In the genomic region with DNA sequence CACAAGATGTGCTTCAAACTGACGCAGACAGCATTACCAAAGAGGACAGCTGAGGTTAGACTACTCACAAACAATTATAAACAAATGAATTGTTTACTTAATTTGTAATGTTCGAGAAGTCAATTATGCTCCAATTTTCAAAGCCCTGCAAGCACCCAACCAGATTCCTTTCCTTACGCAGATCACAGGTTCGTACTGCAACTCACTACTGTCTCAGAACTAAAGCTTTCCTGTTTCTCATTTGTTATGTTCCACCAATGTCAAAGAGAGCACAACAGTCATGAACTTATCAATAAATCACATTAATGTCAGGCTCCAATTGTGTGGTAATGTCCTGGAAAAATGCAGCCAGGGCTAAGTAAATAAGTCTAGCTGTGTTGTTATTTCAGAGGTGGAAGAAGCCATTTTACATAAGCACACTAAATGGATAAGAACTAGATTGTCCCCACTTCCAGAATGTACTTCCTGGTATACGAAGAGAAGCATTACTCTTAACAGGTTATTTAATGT, we compare ENCODE assay signal across 30 cellular contexts.
DNase-seq lines count a peak whose midpoint lies in the region; ATAC-seq and TF ChIP-seq lines count a peak whose summit lies in the region.
"Had no signal": no experiment of that assay in that cellular context is flagged by ENCODE, and none has a peak within 500 bp of the region (broad histone marks: within the 10 kb centered on the region; RNA-seq: fewer than 3 reads in every experiment).

No MANE protein-coding gene starts in this region.

- H2BK20ac ChIP-seq in H9 (ENCODE audit: low read depth, low read length, poor library complexity, severe bottlenecking) = no peak overlapping the region

- no peak overlapping the region for H3K4ac ChIP-seq in H9 (ENCODE audit: low read depth, low read length)

- H3K4me1 Mint-ChIP-seq in neural progenitor cell (no peaks in the 10 kb centered on the region), H9 (peaks cover 4 to 6% of the 10 kb centered on the region in 2 experiments; a peak in 3 of 4 replicates)
- H3K4me1 Mint-ChIP-seq: CD8-positive, alpha-beta memory T cell; nephron had no signal

- no peaks in the 10 kb centered on the region for H3K27me3 Mint-ChIP-seq in neural progenitor cell (ENCODE audit: insufficient read depth, low read depth)
- H3K27me3 Mint-ChIP-seq in H9 (ENCODE audit: low read depth) = no peaks in the 10 kb centered on the region
- H3K27me3 Mint-ChIP-seq: activated CD4-positive, alpha-beta memory T cell treated with anti-CD3 and anti-CD28 coated beads for 36 hours; CD8-positive, alpha-beta memory T cell had no signal

- no peak overlapping the region for H3K14ac ChIP-seq in H9 (ENCODE audit: insufficient read depth, low read length)

- no peak overlapping the region for H2BK12ac ChIP-seq in H9 (ENCODE audit: insufficient read length, low read depth, low read length)

- DNase-seq in DND-41 = no peak
- peak; percentile 72 for DNase-seq in NCI-H774 (lab: John Stamatoyannopoulos, UW)
- DNase-seq in fibroblast of gingiva (ENCODE audit: low read depth) = peak; percentile 2
- no peak for DNase-seq in neural progenitor cell (ENCODE audit: low spot score)
- DNase-seq in H9 = no peak
- no peak for DNase-seq in HuH-7 (ENCODE audit: low spot score)
- DNase-seq: activated CD4-positive, alpha-beta memory T cell treated with anti-CD3 and anti-CD28 coated beads for 36 hours; activated CD4-positive, CD25-positive, alpha-beta regulatory T cell treated with anti-CD3 and anti-CD28 coated beads, Interleukin-2, amount 50 U/mL, for 72 hours; activated naive CD4-positive, alpha-beta T cell treated with Interleukin-2 at 50 U/mL for 16 hours; BE2C; CD8-positive, alpha-beta memory T cell; central memory CD4-positive, alpha-beta T cell; cortex of kidney; DMS 273 treated with DMSO at 0.1 percent for 48 hours; gastrocnemius medialis; HFFc6; KBM-7; mammary epithelial cell; NCI-H1105; NCI-H2029 treated with DMSO at 0.1 percent for 48 hours; NCI-H524 treated with DMSO at 0.1 percent for 48 hours; pancreas; Peyer's patch; SIG-M5; stimulated activated naive CD4-positive, alpha-beta T cell treated with Interleukin-2 at 50 U/mL for 16 hours had no signal

- no peak overlapping the region for H3K4me2 ChIP-seq in DND-41 (ENCODE audit: insufficient read depth, low read length)
- no peak overlapping the region for H3K4me2 ChIP-seq in neural progenitor cell
- H3K4me2 ChIP-seq in H9 (ENCODE audit: insufficient read depth, insufficient read length, low read length) = no peak overlapping the region

- H2BK15ac ChIP-seq in H9 (ENCODE audit: low read depth, low read length) = no peak overlapping the region

- no peak overlapping the region for H2AK5ac ChIP-seq in H9 (ENCODE audit: insufficient read length, low read length)

- H3K36me3 Mint-ChIP-seq in neural progenitor cell (no peaks in the 10 kb centered on the region), H9 (ENCODE audit: insufficient read depth in 1 of 3, low read depth in 3 of 3) (no peaks in the 10 kb centered on the region)
- H3K36me3 Mint-ChIP-seq: activated CD4-positive, alpha-beta memory T cell treated with anti-CD3 and anti-CD28 coated beads for 36 hours; CD8-positive, alpha-beta memory T cell had no signal

- H3K79me2 ChIP-seq in DND-41 (ENCODE audit: insufficient read depth, low read length) (no peaks in the 10 kb centered on the region), neural progenitor cell (ENCODE audit: low read depth) (no peaks in the 10 kb centered on the region), H9 (ENCODE audit: insufficient read depth, low read length) (no peaks in the 10 kb centered on the region)

- H3K9ac ChIP-seq in DND-41 (ENCODE audit: low read depth, low read length) (no peak overlapping the region), neural progenitor cell (no peak overlapping the region), H9 (ENCODE audit: extremely low read depth, insufficient read length, low read length) (no peak overlapping the region)

- H3K18ac ChIP-seq in H9 (ENCODE audit: insufficient read length, low read depth, low read length) = no peak overlapping the region

- no CpG with 5 or more reads among the region's 5 CpGs for WGBS in H9 (ENCODE audit: extremely low coverage, insufficient read length, low lambda C conversion rate)

- H3K79me1 ChIP-seq in H9 (ENCODE audit: insufficient read depth, low read depth, low read length, poor library complexity, severe bottlenecking) = no peaks in the 10 kb centered on the region

- H3F3A ChIP-seq in neural progenitor cell (ENCODE audit: low read depth) = no peaks in the 10 kb centered on the region

- H3K27me3 ChIP-seq in DND-41 (ENCODE audit: insufficient read depth, low read length, poor library complexity) (no peaks in the 10 kb centered on the region), neural progenitor cell (no peaks in the 10 kb centered on the region), H9 (ENCODE audit: insufficient read depth, low read length) (no peaks in the 10 kb centered on the region)
- H3K27me3 ChIP-seq: BE2C, esophagus muscularis mucosa, gastrocnemius medialis, pancreas, Peyer's patch had no signal

- TF ChIP-seq CTCF in DND-41 (IDR thresholded peaks at IDR 0.05; ENCODE audit: borderline replicate concordance, extremely low read depth, low read length, poor library complexity, severe bottlenecking) (no peak), neural progenitor cell (IDR thresholded peaks at IDR 0.05) (no peak), H9 (conservative IDR thresholded peaks at IDR 0.05) (no peak)

- H3T11ph ChIP-seq in H9 (ENCODE audit: low read length) = no peak overlapping the region

- H3K4me3 Mint-ChIP-seq in neural progenitor cell (no peak overlapping the region), H9 (no peak overlapping the region)
- H3K4me3 Mint-ChIP-seq: activated CD4-positive, alpha-beta memory T cell treated with anti-CD3 and anti-CD28 coated beads for 36 hours; CD8-positive, alpha-beta memory T cell; HFFc6; nephron; T-helper 2 cell treated with Interferon-gamma antibody and Interleukin-4, amounts not matched to agents 5 μg/mL and 100 μg/mL, for 36 hours had no signal

- H3K4me3 ChIP-seq in DND-41 (ENCODE audit: low read depth in 1 of 2, low read length in 2 of 2) (no peak overlapping the region), neural progenitor cell (no peak overlapping the region)
- H3K4me3 ChIP-seq: esophagus muscularis mucosa, gastrocnemius medialis, pancreas, Peyer's patch, skin epidermis had no signal

- no peak overlapping the region for H2BK5ac ChIP-seq in H9 (ENCODE audit: insufficient read length, low read length)

- H4K20me1 ChIP-seq in DND-41 (ENCODE audit: insufficient read depth, low read length) (no peaks in the 10 kb centered on the region), neural progenitor cell (ENCODE audit: low read depth) (no peaks in the 10 kb centered on the region), H9 (ENCODE audit: control insufficient read depth, insufficient read depth, insufficient read length) (no peaks in the 10 kb centered on the region)

- H3K9me3 ChIP-seq in DND-41 (ENCODE audit: insufficient read depth, low read length, severe bottlenecking) (no peaks in the 10 kb centered on the region), neural progenitor cell (ENCODE audit: low read depth) (no peaks in the 10 kb centered on the region), H9 (ENCODE audit: control insufficient read depth, low read depth, low read length) (no peaks in the 10 kb centered on the region)
- H3K9me3 ChIP-seq: BE2C, esophagus muscularis mucosa, gastrocnemius medialis, pancreas, Peyer's patch had no signal

- no peak overlapping the region for H4K5ac ChIP-seq in H9 (ENCODE audit: insufficient read length, low read depth, low read length)

- H3K36me3 ChIP-seq in DND-41 (ENCODE audit: insufficient read depth, low read length) (no peaks in the 10 kb centered on the region), neural progenitor cell (no peaks in the 10 kb centered on the region)
- H3K36me3 ChIP-seq: BE2C, esophagus muscularis mucosa, gastrocnemius medialis, pancreas, Peyer's patch had no signal

- no peak overlapping the region for H3K23ac ChIP-seq in H9 (ENCODE audit: insufficient read length, low read depth, low read length)

- H2BK120ac ChIP-seq in H9 (ENCODE audit: low read depth, low read length, poor library complexity, severe bottlenecking) = no peak overlapping the region

- H3K27ac Mint-ChIP-seq in neural progenitor cell = no peak overlapping the region
- no peak overlapping the region for H3K27ac Mint-ChIP-seq in H9
- H3K27ac Mint-ChIP-seq: activated CD4-positive, alpha-beta memory T cell treated with anti-CD3 and anti-CD28 coated beads for 36 hours; CD8-positive, alpha-beta memory T cell; HFFc6; nephron; T-helper 2 cell treated with Interferon-gamma antibody and Interleukin-4, amounts not matched to agents 5 μg/mL and 100 μg/mL, for 36 hours had no signal

- no peak overlapping the region for H4K91ac ChIP-seq in H9 (ENCODE audit: insufficient read length, low read depth, low read length)

- H3K4me1 ChIP-seq in DND-41 (ENCODE audit: insufficient read depth, low read length) (no peaks in the 10 kb centered on the region), neural progenitor cell (no peaks in the 10 kb centered on the region), H9 (ENCODE audit: insufficient read depth, low read length) (no peaks in the 10 kb centered on the region)
- H3K4me1 ChIP-seq: BE2C, esophagus muscularis mucosa, gastrocnemius medialis, pancreas, Peyer's patch had no signal

- ATAC-seq in DND-41 (ENCODE audit: insufficient read depth, low read depth) (no peak), GM18868 (IDR thresholded peaks at IDR 0.05; ENCODE audit: unreplicated experiment) (no peak)
- ATAC-seq: gastrocnemius medialis, pancreas had no signal

- H4K8ac ChIP-seq in H9 (replicated peaks; ENCODE audit: insufficient read length, low read depth, low read length) = no peak overlapping the region

- no peak overlapping the region for H3K27ac ChIP-seq in DND-41 (ENCODE audit: low read length)
- no peak overlapping the region for H3K27ac ChIP-seq in neural progenitor cell
- no peak overlapping the region for H3K27ac ChIP-seq in H9 (ENCODE audit: insufficient read length, low read depth, low read length)
- H3K27ac ChIP-seq: esophagus muscularis mucosa, gastrocnemius medialis, pancreas, Peyer's patch, skin epidermis had no signal

- H3K56ac ChIP-seq in H9 (ENCODE audit: insufficient read length, low read depth, low read length) = no peak overlapping the region

- H2AFZ ChIP-seq in DND-41 (ENCODE audit: low read depth, low read length) (0 out of 2 replicates have a peak overlapping the region, but pooled peaks have one; percentile 1), neural progenitor cell (replicated peaks) (peak overlapping the region; percentile 67), H9 (ENCODE audit: low read length) (no peak overlapping the region)

- no peaks in the 10 kb centered on the region for H3K9me3 Mint-ChIP-seq in neural progenitor cell
- H3K9me3 Mint-ChIP-seq in H9 = no peaks in the 10 kb centered on the region
- H3K9me3 Mint-ChIP-seq: activated CD4-positive, alpha-beta memory T cell treated with anti-CD3 and anti-CD28 coated beads for 36 hours; CD8-positive, alpha-beta memory T cell; HFFc6; nephron had no signal

- no peaks in the 10 kb centered on the region for H3K23me2 ChIP-seq in H9 (ENCODE audit: insufficient read length, low read depth, low read length, poor library complexity, severe bottlenecking)

Comparison
In these comparisons a context has a peak if more than half of its experiments do, and no peak if none do; other contexts are left out.
1. DNase-seq: peak in NCI-H774 (single experiment) and fibroblast of gingiva (single experiment); none in DND-41 (single experiment), neural progenitor cell (single experiment), H9 (single experiment) and HuH-7 (single experiment).